13 cellular contexts compared by ENCODE assay signal in the genomic region with DNA sequence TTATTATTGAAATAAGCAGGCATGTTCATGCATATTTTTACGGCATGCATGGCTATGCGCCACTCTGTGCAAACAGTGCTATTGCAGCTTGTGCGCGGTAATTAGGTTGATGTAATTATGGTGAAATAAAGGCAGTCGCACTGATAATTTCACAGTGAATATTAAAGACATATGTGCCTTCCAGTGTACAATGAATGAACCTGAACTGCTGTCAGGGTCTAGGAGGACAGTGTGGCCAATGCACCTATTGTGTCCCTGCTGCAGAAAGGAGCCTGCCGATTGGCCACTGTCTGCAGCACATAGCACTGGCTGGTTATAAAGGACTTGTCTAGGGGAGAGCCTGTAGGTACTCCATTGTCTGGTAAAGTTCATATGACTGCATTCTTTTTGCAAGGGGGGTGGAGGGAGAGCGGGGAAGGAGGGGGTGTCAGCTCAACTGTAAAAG.
DNase-seq lines count a peak whose midpoint lies in the region; ATAC-seq and TF ChIP-seq lines count a peak whose summit lies in the region.
"Had no signal": no experiment of that assay in that cellular context is flagged by ENCODE, and none has a peak within 500 bp of the region (broad histone marks: within the 10 kb centered on the region; RNA-seq: fewer than 3 reads in every experiment).

No MANE protein-coding gene starts in this region.

- no peak for TF ChIP-seq POLR2A in tibial nerve (IDR thresholded peaks at IDR 0.05)

- peak overlapping the region in 2 of 4 donors; percentile 75 to 81 for H3K27ac ChIP-seq in tibial nerve
- H3K27ac ChIP-seq: coronary artery had no signal

- peak overlapping the region; percentile 57 for H3K9ac ChIP-seq in adipocyte (ENCODE audit: low read length)

- H3K4me1 ChIP-seq in adipocyte (ENCODE audit: control insufficient read depth, insufficient read depth, low read length) = peaks cover 10% of the 10 kb centered on the region
- H3K4me1 ChIP-seq in tibial nerve = peaks cover 0 to 14% (median 0%) of the 10 kb centered on the region in 4 donors

- no peaks in the 10 kb centered on the region for H3K27me3 ChIP-seq in adipocyte (replicated peaks; ENCODE audit: control insufficient read depth, insufficient read depth, low read length)
- H3K27me3 ChIP-seq in tibial nerve = no peaks in the 10 kb centered on the region

- H3K9me3 ChIP-seq in adipocyte (ENCODE audit: control insufficient read depth, low read length) (peaks cover 6% of the 10 kb centered on the region), tibial nerve (no peaks in the 10 kb centered on the region)

- H3K4me3 ChIP-seq in adipocyte (ENCODE audit: low read length) (peak overlapping the region; percentile 72), tibial nerve (peak overlapping the region; percentile 24 to 45 (median 25))

- peak; percentile 10 for DNase-seq in NCI-H82 (lab: John Stamatoyannopoulos, UW)
- no peak for DNase-seq in NCI-H82 treated with DMSO at 0.1 percent for 48 hours (lab: John Stamatoyannopoulos, UW; ENCODE audit: unreplicated experiment)
- peak; percentile 46 for DNase-seq in adipocyte (ENCODE audit: low read depth)
- peak; percentile 68 for DNase-seq in inferior parietal cortex (ENCODE audit: extremely low spot score)
- DNase-seq in tibial nerve (ENCODE audit: low spot score in 2 of 2) = no peak
- DNase-seq in RPMI8226 = no peak
- DNase-seq: ACHN; activated CD8-positive, alpha-beta memory T cell treated with anti-CD3 and anti-CD28 coated beads, Interleukin-2, amount 50 U/mL, for 48 hours; islet precursor cell; NCI-H1930 had no signal

- no peaks in the 10 kb centered on the region for H3K36me3 ChIP-seq in adipocyte (ENCODE audit: control insufficient read depth, insufficient read depth, low read length, severe bottlenecking)
- H3K36me3 ChIP-seq in tibial nerve = no peaks in the 10 kb centered on the region

- ATAC-seq in GM18858 (IDR thresholded peaks at IDR 0.05; ENCODE audit: unreplicated experiment) = no peak
- ATAC-seq in HG03354 (IDR thresholded peaks at IDR 0.05; ENCODE audit: poor library complexity, severe bottlenecking, unreplicated experiment) = no peak

- WGBS in tibial nerve, 2 donors = 65 to 67% methylated on average over 7 of the region's 7 CpGs

- TF ChIP-seq EP300 in tibial nerve (IDR thresholded peaks at IDR 0.05) = no peak

- TF ChIP-seq CTCF in tibial nerve (IDR thresholded peaks at IDR 0.05) = no peak

Comparison
In these comparisons a context has a peak if more than half of its experiments do, and no peak if none do; other contexts are left out.
1. DNase-seq: peak in NCI-H82 (single experiment), adipocyte (single experiment) and inferior parietal cortex (single experiment); none in NCI-H82 treated with DMSO at 0.1 percent for 48 hours (single experiment), tibial nerve (0 of 2) and RPMI8226 (single experiment).